In genomic region chr12:68163546-68164210, GRCh38 we compare ENCODE assay signal across 14 cellular contexts. TPM values are rescaled to one million over a fixed set of nuclear protein-coding genes. Genes with fewer than 3 reads are reported as not detected.
DNase-seq lines count a peak whose midpoint lies in the region; ATAC-seq, FAIRE-seq and TF ChIP-seq lines count a peak whose summit lies in the region.
"Had no signal": no experiment of that assay in that cellular context is flagged by ENCODE, and none has a peak within 500 bp of the region (broad histone marks: within the 10 kb centered on the region; RNA-seq: fewer than 3 reads in every experiment).

No MANE protein-coding gene starts in this region.

- POLR2A ChIA-PET in GM10248 (lab: Yijun Ruan, JAX): no interaction called here

- TF ChIP-seq CTCF in GM10248 (IDR thresholded peaks at IDR 0.05; ENCODE audit: control extremely low read depth, extremely low read depth, low read depth, missing control alignments) (no peak), SU-DHL-6 (IDR thresholded peaks at IDR 0.05; ENCODE audit: insufficient read depth, low read length, poor library complexity, severe bottlenecking) (no peak), HFFc6 (IDR thresholded peaks at IDR 0.05) (no peak)

- DNase-seq in GM10248 (ENCODE audit: extremely low spot score) (peak; percentile 18), GM19239 (ENCODE audit: insufficient read length, low spot score) (no peak), H7 (no peak), DMS79 treated with DMSO at 0.1 percent for 48 hours (lab: John Stamatoyannopoulos, UW) (no peak), NAMALWA (ENCODE audit: low spot score) (no peak), HFFc6 (no peak)
- DNase-seq: activated CD4-positive, alpha-beta T cell treated with anti-CD3 and anti-CD28 coated beads for 4 hours; C1 segment of cervical spinal cord; esophagus squamous epithelium; NCI-H187 treated with DMSO at 0.1 percent for 48 hours had no signal

- H3K27ac ChIP-seq in SU-DHL-6 (ENCODE audit: low read depth, low read length): peak overlapping the region; percentile 4; the same call in 1 of the 2 replicates
- H3K27ac ChIP-seq: esophagus squamous epithelium had no signal

- no peaks in the 10 kb centered on the region for H3K9me2 ChIP-seq in SU-DHL-6 (replicated peaks; ENCODE audit: insufficient read depth, low read length)

- H3K79me2 ChIP-seq in SU-DHL-6 (ENCODE audit: insufficient read depth, low read length): no peaks in the 10 kb centered on the region

- H3K9me3 Mint-ChIP-seq in HFFc6: no peaks in the 10 kb centered on the region
- H3K9me3 Mint-ChIP-seq: brain, type B pancreatic cell had no signal

- peak; percentile 95 for FAIRE-seq in GM19239 (lab: Jason Lieb, UNC)

- no peak overlapping the region for H2AFZ ChIP-seq in SU-DHL-6 (ENCODE audit: low read depth, low read length, severe bottlenecking)

- no peaks in the 10 kb centered on the region for H3F3A ChIP-seq in SU-DHL-6 (ENCODE audit: insufficient read depth)

- peak overlapping the region; percentile 38 for H3K4me2 ChIP-seq in SU-DHL-6 (ENCODE audit: low read depth, low read length, poor library complexity, severe bottlenecking)

- H3K4me3 ChIP-seq in SU-DHL-6 (ENCODE audit: insufficient read depth, low read length, poor library complexity, severe bottlenecking): no peak overlapping the region
- no peak overlapping the region for H3K4me3 ChIP-seq in H7 (ENCODE audit: insufficient read depth, low read depth, low read length)
- H3K4me3 ChIP-seq: esophagus squamous epithelium had no signal

- H3K4me1 Mint-ChIP-seq in HFFc6 (ENCODE audit: low read depth): no peaks in the 10 kb centered on the region
- H3K4me1 Mint-ChIP-seq: brain had no signal

- CTCF ChIA-PET in GM10248 (lab: Yijun Ruan, JAX): no interaction called here

- no peak overlapping the region for H3K9ac ChIP-seq in SU-DHL-6 (ENCODE audit: low read length)

- H3K27ac Mint-ChIP-seq in HFFc6: no peak overlapping the region
- H3K27ac Mint-ChIP-seq: brain, type B pancreatic cell had no signal

- H3K27me3 Mint-ChIP-seq in HFFc6 (ENCODE audit: insufficient read depth): peaks cover 2% of the 10 kb centered on the region; the same call in 1 of the 2 replicates

- H3K27me3 ChIP-seq in SU-DHL-6 (ENCODE audit: low read length) (no peaks in the 10 kb centered on the region), H7 (ENCODE audit: control insufficient read depth, insufficient read depth, low read length) (no peaks in the 10 kb centered on the region)

- H3K36me3 Mint-ChIP-seq in HFFc6 (ENCODE audit: low read depth): no peaks in the 10 kb centered on the region
- H3K36me3 Mint-ChIP-seq: brain, type B pancreatic cell had no signal

- H3K36me3 ChIP-seq in SU-DHL-6 (ENCODE audit: low read length) (no peaks in the 10 kb centered on the region), H7 (replicated peaks; ENCODE audit: control insufficient read depth, insufficient read depth, low read length) (no peaks in the 10 kb centered on the region)
- H3K36me3 ChIP-seq: esophagus squamous epithelium had no signal

- no peaks in the 10 kb centered on the region for H3K9me3 ChIP-seq in SU-DHL-6 (ENCODE audit: insufficient read depth, low read length)
- H3K9me3 ChIP-seq: esophagus squamous epithelium had no signal

- H4K20me1 ChIP-seq in SU-DHL-6 (ENCODE audit: low read depth, low read length): no peaks in the 10 kb centered on the region

- H3K4me3 Mint-ChIP-seq in HFFc6: no peak overlapping the region
- H3K4me3 Mint-ChIP-seq: brain, type B pancreatic cell had no signal

- ATAC-seq in HG02884 (IDR thresholded peaks at IDR 0.05; ENCODE audit: unreplicated experiment): peak; percentile 68

RNA-seq across cellular contexts. Expression of gene IFNG, which starts 4.1 kb away (rescaled TPM):
- total RNA-seq in H7 (2014; rRNA removed; shearing (Covaris generic)): not detected in 2 replicates
- total RNA-seq in HFFc6 (2021; fragmentation: NEBNext Ultra II Directional; extraction: Animal tissue kit (Norgen Biotek cat#: 25700)): not detected
- total RNA-seq: esophagus squamous epithelium had no signal
